In the genomic region with DNA sequence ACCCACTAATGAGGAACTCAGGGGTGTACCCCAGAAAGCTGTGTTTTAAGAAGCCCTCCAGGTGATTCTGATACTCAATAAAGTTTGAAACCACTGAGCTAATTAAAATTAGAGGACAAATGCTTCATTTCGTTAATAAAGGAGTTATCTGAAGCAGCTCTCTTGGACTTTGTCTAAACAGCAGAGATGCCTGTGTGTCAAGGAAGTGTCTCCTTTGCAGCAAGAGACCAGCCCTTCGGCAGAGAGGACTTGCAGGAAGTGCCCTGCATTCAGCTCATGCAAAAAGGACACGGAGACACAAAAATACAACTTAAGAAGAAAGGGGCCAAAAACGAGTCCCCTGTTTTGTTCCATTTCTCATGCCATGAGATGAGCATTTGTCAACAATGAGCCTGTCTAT, we compare ENCODE assay signal across 24 cellular contexts.
DNase-seq lines count a peak whose midpoint lies in the region; ATAC-seq, FAIRE-seq and TF ChIP-seq lines count a peak whose summit lies in the region.
"Had no signal": no experiment of that assay in that cellular context is flagged by ENCODE, and none has a peak within 500 bp of the region (broad histone marks: within the 10 kb centered on the region; RNA-seq: fewer than 3 reads in every experiment).

No MANE protein-coding gene starts in this region.

- 83% methylated on average over 4 of the region's 4 CpGs for WGBS in SK-N-SH (ENCODE audit: low lambda C conversion rate)
- 71 to 90% methylated on average over 3 of the region's 4 CpGs for WGBS in mesodermal cell (ENCODE audit: insufficient coverage in 2 of 2), 2 experiments
- WGBS in transverse colon (ENCODE audit: low coverage in 1 of 2), 2 donors = 36 to 46% methylated on average over 3 to 4 of the region's 4 CpGs

- ATAC-seq in SK-N-SH treated with all-trans-retinoic acid at 6 μM for 48 hours = no peak
- ATAC-seq: sciatic nerve, WTC11 had no signal

- no peaks in the 10 kb centered on the region for H3K9me2 ChIP-seq in SK-N-SH

- H3K4me1 Mint-ChIP-seq in astrocyte (ENCODE audit: low read depth, unreplicated experiment) = peaks cover 61% of the 10 kb centered on the region

- no peaks in the 10 kb centered on the region for H3K9me3 ChIP-seq in SK-N-SH
- no peaks in the 10 kb centered on the region for H3K9me3 ChIP-seq in astrocyte (ENCODE audit: insufficient read depth, low read depth, low read length)
- H3K9me3 ChIP-seq in mesodermal cell (ENCODE audit: control insufficient read depth, low read length) = no peaks in the 10 kb centered on the region
- no peaks in the 10 kb centered on the region for H3K9me3 ChIP-seq in transverse colon

- H3K27ac Mint-ChIP-seq in astrocyte (ENCODE audit: unreplicated experiment) = peak overlapping the region; percentile 97
- H3K27ac Mint-ChIP-seq: activated CD4-positive, alpha-beta memory T cell treated with anti-CD3 and anti-CD28 coated beads for 36 hours; activated naive CD4-positive, alpha-beta T cell treated with anti-CD3 and anti-CD28 coated beads, Interleukin-2, amount 10 ng/mL, durations not matched to agents 7 days and 5 days; activated T-cell treated with anti-CD3 and anti-CD28 coated beads, Interleukin-2, amount 50 U/mL, for 24 hours; IgD-negative memory B cell; WTC11 had no signal

- TF ChIP-seq CTCF in SK-N-SH (IDR thresholded peaks at IDR 0.05) = no peak
- TF ChIP-seq CTCF in astrocyte (IDR thresholded peaks at IDR 0.05; ENCODE audit: insufficient read depth, low read depth, low read length) = no peak
- no peak for TF ChIP-seq CTCF in transverse colon (IDR thresholded peaks at IDR 0.05)

- no peak for DNase-seq in SK-N-SH
- DNase-seq in astrocyte (ENCODE audit: low read depth) = no peak
- no peak for DNase-seq in transverse colon
- DNase-seq in SHP77 (lab: John Stamatoyannopoulos, UW) = no peak
- DNase-seq in GM12891 (ENCODE audit: insufficient read length, low spot score) = no peak
- no peak for DNase-seq in NCI-H345 treated with DMSO at 0.1 percent for 48 hours (lab: John Stamatoyannopoulos, UW; ENCODE audit: unreplicated experiment)
- DNase-seq: activated CD4-positive, alpha-beta memory T cell treated with anti-CD3 and anti-CD28 coated beads for 36 hours; activated naive CD4-positive, alpha-beta T cell treated with anti-CD3 and anti-CD28 coated beads, Interleukin-2, amount 10 ng/mL, durations not matched to agents 7 days and 5 days; activated T-cell treated with anti-CD3 and anti-CD28 coated beads, Interleukin-2, amount 50 U/mL, for 24 hours; cortex of kidney; DMS79; foreskin melanocyte; H9; NCI-H2081 treated with DMSO at 0.1 percent for 48 hours; NCI-H524 treated with DMSO at 0.1 percent for 48 hours; SIG-M5; stimulated activated CD4-positive, alpha-beta T cell treated with anti-CD3 and anti-CD28 coated beads, Interleukin-4, amount 100 ng/mL, for 1 hour; T-helper 2 cell had no signal

- H3K27ac ChIP-seq in SK-N-SH (ENCODE audit: low read depth in 2 of 2, low read length in 1 of 2) (peak overlapping the region; percentile 97 to 98), astrocyte (ENCODE audit: low read depth, low read length) (peak overlapping the region; percentile 86), mesodermal cell (ENCODE audit: low read depth, low read length, severe bottlenecking) (peak overlapping the region; percentile 99), transverse colon (peak overlapping the region; percentile 65 to 75 (median 70))
- H3K27ac ChIP-seq: C4-2B had no signal

- peak overlapping the region; percentile 66 for H3K9ac ChIP-seq in SK-N-SH
- H3K9ac ChIP-seq in astrocyte (ENCODE audit: low read length) = peak overlapping the region; percentile 64

- FAIRE-seq in astrocyte (lab: Jason Lieb, UNC) = no peak
- no peak for FAIRE-seq in GM12891 (lab: Jason Lieb, UNC)

- no peak overlapping the region for H3K4me3 Mint-ChIP-seq in astrocyte (ENCODE audit: unreplicated experiment)
- H3K4me3 Mint-ChIP-seq: activated CD4-positive, alpha-beta memory T cell treated with anti-CD3 and anti-CD28 coated beads for 36 hours; activated naive CD4-positive, alpha-beta T cell treated with anti-CD3 and anti-CD28 coated beads, Interleukin-2, amount 10 ng/mL, durations not matched to agents 7 days and 5 days; activated T-cell treated with anti-CD3 and anti-CD28 coated beads, Interleukin-2, amount 50 U/mL, for 24 hours; H9; IgD-negative memory B cell; WTC11 had no signal

- peaks cover 11% of the 10 kb centered on the region; the same call in 1 of the 2 replicates for H3K79me2 ChIP-seq in SK-N-SH (ENCODE audit: insufficient read depth)
- no peaks in the 10 kb centered on the region for H3K79me2 ChIP-seq in astrocyte (ENCODE audit: insufficient read depth, low read length)

- H3K27me3 ChIP-seq in SK-N-SH (ENCODE audit: insufficient read depth) (no peaks in the 10 kb centered on the region), astrocyte (ENCODE audit: insufficient read depth, low read length) (no peaks in the 10 kb centered on the region), transverse colon (no peaks in the 10 kb centered on the region)

- H4K20me1 ChIP-seq in SK-N-SH (ENCODE audit: insufficient read depth) = no peaks in the 10 kb centered on the region
- no peaks in the 10 kb centered on the region for H4K20me1 ChIP-seq in astrocyte (ENCODE audit: insufficient read depth, low read length)

- in situ Hi-C loops in transverse colon (cut with MboI; ENCODE audit: low pct_ligation_motif_present in 1 of 4, low pct_unique_long_range_greater_than_20kb in 1 of 4, low sequenced_read_pairs in 3 of 4) = no loop called here

- H3K27me3 Mint-ChIP-seq in astrocyte (ENCODE audit: low read depth, unreplicated experiment) = no peaks in the 10 kb centered on the region

- CTCF ChIA-PET in SK-N-SH (lab: Yijun Ruan, JAX) = interaction anchor here (0.6 to 5.9 kb wide), 6 partner anchors 17 to 182 kb away, joined by 3 to 27 read pairs (median 3); no protein-coding TSS in a partner anchor

- H2AFZ ChIP-seq in SK-N-SH (ENCODE audit: low read depth) = no peak overlapping the region
- no peak overlapping the region for H2AFZ ChIP-seq in astrocyte (ENCODE audit: low read depth, low read length)

- H3K4me2 ChIP-seq in SK-N-SH (peak overlapping the region; percentile 43; the same call in 1 of the 2 replicates), astrocyte (ENCODE audit: low read length) (no peak overlapping the region)

- H3K36me3 ChIP-seq in SK-N-SH (replicated peaks in 1 of 2; ENCODE audit: control insufficient read depth in 1 of 2, insufficient read depth in 2 of 2, low read length in 1 of 2) (peaks cover 22 to 41% of the 10 kb centered on the region in 2 experiments), astrocyte (ENCODE audit: insufficient read depth, low read length) (no peaks in the 10 kb centered on the region), mesodermal cell (ENCODE audit: control insufficient read depth, insufficient read depth, low read length) (peaks cover 52% of the 10 kb centered on the region), transverse colon (no peaks in the 10 kb centered on the region)

- H3K4me1 ChIP-seq in SK-N-SH (ENCODE audit: control insufficient read depth in 1 of 2, insufficient read depth in 2 of 2, low read depth in 1 of 2, low read length in 1 of 2) (peaks cover 44 to 72% of the 10 kb centered on the region in 2 experiments), astrocyte (ENCODE audit: insufficient read depth, low read length) (peaks cover 61% of the 10 kb centered on the region), mesodermal cell (ENCODE audit: control insufficient read depth, insufficient read depth, low read length, poor library complexity, severe bottlenecking) (peaks cover 89% of the 10 kb centered on the region), transverse colon (peaks cover 17 to 48% (median 20%) of the 10 kb centered on the region in 4 donors)

- POLR2A ChIA-PET in SK-N-SH (lab: Yijun Ruan, JAX) = no interaction called here

- TF ChIP-seq EP300 in SK-N-SH (IDR thresholded peaks at IDR 0.05; ENCODE audit: borderline replicate concordance in 1 of 2, low read depth in 1 of 2, low read length in 1 of 2) (no peak), transverse colon (IDR thresholded peaks at IDR 0.05; ENCODE audit: low read depth) (no peak)

- TF ChIP-seq RAD21 in SK-N-SH (IDR thresholded peaks at IDR 0.05; ENCODE audit: low read length) = no peak

- intact Hi-C loops in transverse colon (cut with DNase I; ENCODE audit: low total_unique reads) = no loop called here

- no peaks in the 10 kb centered on the region for H3K9me3 Mint-ChIP-seq in astrocyte (ENCODE audit: unreplicated experiment)
- H3K9me3 Mint-ChIP-seq: activated CD4-positive, alpha-beta memory T cell treated with anti-CD3 and anti-CD28 coated beads for 36 hours; activated naive CD4-positive, alpha-beta T cell treated with anti-CD3 and anti-CD28 coated beads, Interleukin-2, amount 10 ng/mL, durations not matched to agents 7 days and 5 days; activated T-cell treated with anti-CD3 and anti-CD28 coated beads, Interleukin-2, amount 50 U/mL, for 24 hours; IgD-negative memory B cell had no signal

- H3K4me3 ChIP-seq in SK-N-SH (ENCODE audit: low read depth in 2 of 2, low read length in 1 of 2) = no peak overlapping the region
- H3K4me3 ChIP-seq in astrocyte (ENCODE audit: insufficient read depth, low read depth, low read length) = no peak overlapping the region
- H3K4me3 ChIP-seq in mesodermal cell (ENCODE audit: extremely low read depth, insufficient read depth, low read length, poor library complexity, severe bottlenecking) = no peak overlapping the region
- H3K4me3 ChIP-seq in transverse colon = no peak overlapping the region

- peaks cover 43% of the 10 kb centered on the region for H3F3A ChIP-seq in SK-N-SH (replicated peaks; ENCODE audit: insufficient read depth)

- peaks cover 19% of the 10 kb centered on the region for H3K36me3 Mint-ChIP-seq in astrocyte (ENCODE audit: low read depth, unreplicated experiment)
- H3K36me3 Mint-ChIP-seq: activated CD4-positive, alpha-beta memory T cell treated with anti-CD3 and anti-CD28 coated beads for 36 hours; activated naive CD4-positive, alpha-beta T cell treated with anti-CD3 and anti-CD28 coated beads, Interleukin-2, amount 10 ng/mL, durations not matched to agents 7 days and 5 days; IgD-negative memory B cell had no signal

- TF ChIP-seq POLR2A in transverse colon (IDR thresholded peaks at IDR 0.05) (no peak), GM12891 (IDR thresholded peaks at IDR 0.05; ENCODE audit: low read depth, low read length) (no peak)

TF ChIP-seq in SK-N-SH, 30 proteins besides CTCF, POLR2A, EP300 and RAD21 (continues in another document):
- TF ChIP-seq CHD2 (IDR thresholded peaks at IDR 0.05; ENCODE audit: low read length, partially characterized antibody) = no peak
- TF ChIP-seq JUND (IDR thresholded peaks at IDR 0.05) = no peak
- TF ChIP-seq MXI1 (IDR thresholded peaks at IDR 0.05; ENCODE audit: low read depth, low read length) = no peak

TF ChIP-seq in GM12891, 5 proteins besides CTCF, POLR2A, EP300 and RAD21:
- TF ChIP-seq POLR2AphosphoS5 (IDR thresholded peaks at IDR 0.05; ENCODE audit: low read depth, low read length) (no peak), SPI1 (IDR thresholded peaks at IDR 0.05; ENCODE audit: low read depth, low read length) (no peak), TAF1 (IDR thresholded peaks at IDR 0.05; ENCODE audit: low read depth, low read length) (no peak), PAX5 (IDR thresholded peaks at IDR 0.05; ENCODE audit: insufficient read depth, low read length, severe bottlenecking) (no peak), POU2F2 (IDR thresholded peaks at IDR 0.05; ENCODE audit: low read depth, low read length) (no peak)
